8 cellular contexts compared by ENCODE assay signal in the genomic region with DNA sequence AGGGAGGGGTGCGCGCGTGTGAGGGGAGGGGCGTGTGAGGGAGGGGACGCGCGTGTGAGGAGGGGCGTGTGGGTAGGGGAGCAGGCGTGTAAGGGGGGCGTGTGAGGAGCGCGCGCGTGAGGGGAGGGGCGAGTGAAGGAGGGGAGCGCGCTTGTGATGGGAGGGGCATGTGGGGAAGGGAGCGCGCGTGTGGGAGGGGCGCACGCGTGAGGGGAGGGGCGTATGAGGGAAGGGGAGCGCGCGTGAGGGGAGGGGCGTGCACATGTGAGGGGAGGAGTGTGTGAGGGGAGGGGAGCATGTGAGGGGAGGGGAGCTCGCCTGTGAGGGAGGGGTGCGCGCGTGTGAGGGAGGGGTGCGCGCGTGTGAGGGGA. TPM values are rescaled to one million over a fixed set of nuclear protein-coding genes. Genes with fewer than 3 reads are reported as not detected.
A peak's percentile ranks its signal among the peaks of the same experiment; 100 is the strongest.
DNase-seq lines count a peak whose midpoint lies in the region; ATAC-seq, FAIRE-seq and TF ChIP-seq lines count a peak whose summit lies in the region.

No MANE protein-coding gene starts in this region.

- no peak for TF ChIP-seq EP300 in A549 (IDR thresholded peaks at IDR 0.05)

- peak overlapping the region; percentile 80 for H3K4me2 ChIP-seq in A549

- peak overlapping the region; percentile 65 for H3K4me3 ChIP-seq in A549

- CTCF ChIA-PET in A549 (lab: Yijun Ruan, JAX), result interaction anchor here (0.6 to 1.3 kb wide), 7 partner anchors 9 to 111 kb away, joined by 3 to 6 read pairs (median 3); no protein-coding TSS in a partner anchor

- no peak for FAIRE-seq in A549 (lab: Jason Lieb, UNC)

- WGBS in A549 (ENCODE audit: missing lambda C conversion rate), result no CpG with 5 or more reads among the region's 35 CpGs

- ATAC-seq in A549 (peak; percentile 31 to 52; a peak in 5 of 6 replicates), GM19328 (IDR thresholded peaks at IDR 0.05; ENCODE audit: unreplicated experiment) (no peak)

- TF ChIP-seq RAD21 in A549 (conservative IDR thresholded peaks at IDR 0.05 in 1 of 2, IDR thresholded peaks at IDR 0.05 in 1 of 2), result no peak

- POLR2A ChIA-PET in A549 (lab: Yijun Ruan, JAX), result interaction anchor here (0.6 to 1.0 kb wide), 4 partner anchors 16 to 28 kb away, joined by 4 to 14 read pairs (median 8); no protein-coding TSS in a partner anchor

- DNase-seq in A549 (ENCODE audit: low read depth in 1 of 2, low spot score in 1 of 2), result peak; percentile 55 to 97
- DNase-seq in GM19240 (ENCODE audit: insufficient read length, low spot score), result peak; percentile 32
- peak; percentile 89 for DNase-seq in NCI-H69 (lab: John Stamatoyannopoulos, UW)
- peak; percentile 59 to 77 for DNase-seq in activated CD8-positive, alpha-beta memory T cell treated with anti-CD3 and anti-CD28 coated beads for 1 hour (ENCODE audit: extremely low read depth in 1 of 2, low read depth in 1 of 2)
- DNase-seq in effector CD4-positive, alpha-beta T cell, result peak; percentile 79
- peak; percentile 96 to 99 for DNase-seq in lung microvascular endothelial cell (ENCODE audit: low read depth in 2 of 2)
- peak; percentile 70 to 78 (median 76) for DNase-seq in stimulated activated CD4-positive, alpha-beta T cell treated with anti-CD3 and anti-CD28 coated beads, TNF-alpha, amount 100 ng/mL, for 4 hours (ENCODE audit: low read depth in 3 of 3)

- H3K27ac ChIP-seq in A549, result peak overlapping the region; percentile 78 to 89

- H3K4me1 ChIP-seq in A549, result peaks cover 10% of the 10 kb centered on the region; the same call in 2 of the 3 replicates

- no peaks in the 10 kb centered on the region for H3K9me3 ChIP-seq in A549

- no peak for TF ChIP-seq CTCF in A549 (IDR thresholded peaks at IDR 0.05)

- TF ChIP-seq POLR2A in A549 (IDR thresholded peaks at IDR 0.05; ENCODE audit: low read length), result no peak

TF ChIP-seq in A549, 52 proteins besides CTCF, POLR2A, EP300 and RAD21:
- no peak for TF ChIP-seq GATA3 (IDR thresholded peaks at IDR 0.05; ENCODE audit: borderline replicate concordance)
- TF ChIP-seq MAZ (IDR thresholded peaks at IDR 0.05; ENCODE audit: borderline replicate concordance, low read depth, low read length), result peak; percentile 66; the same call in 1 of the 2 replicates
- TF ChIP-seq CBX2 (IDR thresholded peaks at IDR 0.05; ENCODE audit: borderline replicate concordance, low read depth), result no peak
- no peak for TF ChIP-seq RNF2 (IDR thresholded peaks at IDR 0.05; ENCODE audit: borderline replicate concordance, low read depth)

RNA-seq across cellular contexts. Expression of gene MXI1, which starts 19.1 kb away (rescaled TPM):
- 12.7 and 15.7 TPM in 2 replicates for polyA plus RNA-seq in A549 (2011; rRNA removed)
- 3.3 and 4.2 TPM in 2 replicates for polyA plus RNA-seq in A549 (2012; cell fraction: cytosol; rRNA removed)
- polyA plus RNA-seq in A549 (2012; cell fraction: nucleus; rRNA removed), result 2.5 and 2.6 TPM in 2 replicates
- 4.8 to 7.2 TPM (median 7.1 TPM) in 3 replicates for polyA plus RNA-seq in A549 (2017; fragmentation: RNase III; extraction: RNeasy Plus Mini Kit Qiagen cat#74134 plus additional on column Dnase treatment)
- polyA minus RNA-seq in A549 (2011; rRNA and poly(A)+ RNA removed), result 9.8 and 10.2 TPM in 2 replicates
- 5.9 and 12.1 TPM in 2 replicates for total RNA-seq in lung microvascular endothelial cell

Comparison
In these comparisons a context has a peak if more than half of its experiments do, and no peak if none do; other contexts are left out.
1. DNase-seq: peak in every context shown above with its lines; median percentile 98 in lung microvascular endothelial cell; 89 in NCI-H69; 79 in effector CD4-positive, alpha-beta T cell; 76 in A549; 76 in stimulated activated CD4-positive, alpha-beta T cell treated with anti-CD3 and anti-CD28 coated beads, TNF-alpha, amount 100 ng/mL, for 4 hours; 68 in activated CD8-positive, alpha-beta memory T cell treated with anti-CD3 and anti-CD28 coated beads for 1 hour; 32 in GM19240.